Comparison of ENCODE assay signal across 1 cellular context in genomic region chr11:67316882-67317364, GRCh38.
TF ChIP-seq lines count a peak whose summit lies in the region.

No MANE protein-coding gene starts in this region.

TF ChIP-seq in H1, 55 proteins besides CTCF, POLR2A, EP300 and RAD21:
- TF ChIP-seq CEBPB (IDR thresholded peaks at IDR 0.05; ENCODE audit: low read depth, low read length) (no peak), MAFK (IDR thresholded peaks at IDR 0.05; ENCODE audit: low read depth, low read length) (no peak), GTF2F1 (IDR thresholded peaks at IDR 0.05; ENCODE audit: borderline replicate concordance, low read depth, low read length) (no peak), RXRA (IDR thresholded peaks at IDR 0.05; ENCODE audit: insufficient read depth, low read depth, low read length) (no peak), SUZ12 (IDR thresholded peaks at IDR 0.05; ENCODE audit: low read length) (no peak), SP2 (IDR thresholded peaks at IDR 0.05; ENCODE audit: low read length) (no peak), SRF (IDR thresholded peaks at IDR 0.05; ENCODE audit: low read depth, low read length) (no peak), POLR2AphosphoS5 (IDR thresholded peaks at IDR 0.05; ENCODE audit: low read depth, low read length) (no peak), CHD7 (IDR thresholded peaks at IDR 0.05; ENCODE audit: insufficient replicate concordance, low read length) (no peak)
